In genomic region chr12:2960996-2961616, GRCh38 we compare ENCODE assay signal across 9 cellular contexts. TPM values are rescaled to one million over a fixed set of nuclear protein-coding genes. Genes with fewer than 3 reads are reported as not detected.
A peak's percentile ranks its signal among the peaks of the same experiment; 100 is the strongest.
DNase-seq lines count a peak whose midpoint lies in the region; ATAC-seq and TF ChIP-seq lines count a peak whose summit lies in the region.
"Had no signal": no experiment of that assay in that cellular context is flagged by ENCODE, and none has a peak within 500 bp of the region (broad histone marks: within the 10 kb centered on the region; RNA-seq: fewer than 3 reads in every experiment).

No MANE protein-coding gene starts in this region.

- H3K4me3 ChIP-seq in AG10803 (ENCODE audit: low read length) = peak overlapping the region; percentile 78
- peak overlapping the region; percentile 66 for H3K4me3 ChIP-seq in HUES64 (ENCODE audit: low read length)

- no peaks in the 10 kb centered on the region for H3K9me3 Mint-ChIP-seq in effector memory CD8-positive, alpha-beta T cell
- H3K9me3 Mint-ChIP-seq in natural killer cell treated with Interleukin-12 subunit alpha and Interleukin-12 subunit beta and Interleukin-15 and Interleukin-18, amount 100 ng/mL, for 72 hours = no peaks in the 10 kb centered on the region

- peaks cover 13% of the 10 kb centered on the region for H3K27me3 ChIP-seq in HUES64 (ENCODE audit: insufficient read depth, low read length)

- 16% methylated on average over 10 of the region's 10 CpGs for WGBS in HUES64

- no peaks in the 10 kb centered on the region for H3K9me3 ChIP-seq in HUES64 (ENCODE audit: insufficient read depth, low read depth, low read length)

- peaks cover 38% of the 10 kb centered on the region for H3K4me1 ChIP-seq in HUES64 (ENCODE audit: insufficient read depth, low read length)

- peaks cover 9% of the 10 kb centered on the region; the same call in 1 of the 2 replicates for H3K36me3 ChIP-seq in HUES64 (ENCODE audit: insufficient read depth, low read length)

- no peak overlapping the region for H3K27ac Mint-ChIP-seq in effector memory CD8-positive, alpha-beta T cell
- no peak overlapping the region for H3K27ac Mint-ChIP-seq in natural killer cell treated with Interleukin-12 subunit alpha and Interleukin-12 subunit beta and Interleukin-15 and Interleukin-18, amount 100 ng/mL, for 72 hours

- peak overlapping the region; percentile 29; the same call in 1 of the 2 replicates for H3K27ac ChIP-seq in HUES64 (ENCODE audit: low read depth, low read length)
- H3K27ac ChIP-seq in caudate nucleus (ENCODE audit: low read depth, low read length) = no peak overlapping the region

- H3K4me3 Mint-ChIP-seq in effector memory CD8-positive, alpha-beta T cell = peak overlapping the region; percentile 60 to 70
- peak overlapping the region; percentile 8 for H3K4me3 Mint-ChIP-seq in natural killer cell treated with Interleukin-12 subunit alpha and Interleukin-12 subunit beta and Interleukin-15 and Interleukin-18, amount 100 ng/mL, for 72 hours

- no peak for TF ChIP-seq CTCF in AG10803 (conservative IDR thresholded peaks at IDR 0.05; ENCODE audit: low read length)

- H3K9ac ChIP-seq in HUES64 (ENCODE audit: low read depth, low read length) = peak overlapping the region; percentile 96

- DNase-seq in AG10803 (ENCODE audit: low read depth) (no peak), caudate nucleus (lab: John Stamatoyannopoulos, UW) (no peak), NCI-H510A treated with DMSO at 0.1 percent for 48 hours (lab: John Stamatoyannopoulos, UW) (no peak), HuH-7 (ENCODE audit: low spot score) (no peak)
- no peak for DNase-seq in effector memory CD8-positive, alpha-beta T cell
- DNase-seq in natural killer cell treated with Interleukin-12 subunit alpha and Interleukin-12 subunit beta and Interleukin-15 and Interleukin-18, amount 100 ng/mL, for 72 hours (ENCODE audit: low spot score) = no peak
- DNase-seq: aorta had no signal

- H3K27me3 Mint-ChIP-seq in effector memory CD8-positive, alpha-beta T cell = peaks cover 66 to 86% of the 10 kb centered on the region in 2 donors
- H3K27me3 Mint-ChIP-seq in natural killer cell treated with Interleukin-12 subunit alpha and Interleukin-12 subunit beta and Interleukin-15 and Interleukin-18, amount 100 ng/mL, for 72 hours = peaks cover 53 to 54% of the 10 kb centered on the region in 2 donors

- no peaks in the 10 kb centered on the region for H3K36me3 Mint-ChIP-seq in effector memory CD8-positive, alpha-beta T cell (ENCODE audit: insufficient read depth)
- H3K36me3 Mint-ChIP-seq in natural killer cell treated with Interleukin-12 subunit alpha and Interleukin-12 subunit beta and Interleukin-15 and Interleukin-18, amount 100 ng/mL, for 72 hours = no peaks in the 10 kb centered on the region

- H3K4me1 Mint-ChIP-seq in effector memory CD8-positive, alpha-beta T cell (ENCODE audit: low read depth in 2 of 2) = peaks cover 13 to 15% of the 10 kb centered on the region in 2 donors
- H3K4me1 Mint-ChIP-seq in natural killer cell treated with Interleukin-12 subunit alpha and Interleukin-12 subunit beta and Interleukin-15 and Interleukin-18, amount 100 ng/mL, for 72 hours (ENCODE audit: low read depth in 2 of 2) = peaks cover 11 to 12% of the 10 kb centered on the region in 2 donors

- ATAC-seq in effector memory CD8-positive, alpha-beta T cell (replicated peaks) = no peak
- ATAC-seq in natural killer cell treated with Interleukin-12 subunit alpha and Interleukin-12 subunit beta and Interleukin-15 and Interleukin-18, amount 100 ng/mL, for 72 hours = no peak
- ATAC-seq in activated CD4-positive, CD25-positive, alpha-beta regulatory T cell treated with anti-CD3 and anti-CD28 coated beads, Interleukin-2, amount 50 U/mL, for 24 hours = no peak

RNA-seq across cellular contexts. Expression of gene TEAD4, which starts 1.9 kb away (rescaled TPM):
- 71.2 TPM for polyA plus RNA-seq in HUES64 (2013, experiment 1 of 2)
- 58.8 TPM for polyA plus RNA-seq in HUES64 (2013, experiment 2 of 2)
- total RNA-seq in natural killer cell treated with Interleukin-12 subunit alpha and Interleukin-12 subunit beta and Interleukin-15 and Interleukin-18, amount 100 ng/mL, for 72 hours = under 1 TPM in 1 of 2 donors, not detected in 1; 0.33 TPM
